In the genomic region with DNA sequence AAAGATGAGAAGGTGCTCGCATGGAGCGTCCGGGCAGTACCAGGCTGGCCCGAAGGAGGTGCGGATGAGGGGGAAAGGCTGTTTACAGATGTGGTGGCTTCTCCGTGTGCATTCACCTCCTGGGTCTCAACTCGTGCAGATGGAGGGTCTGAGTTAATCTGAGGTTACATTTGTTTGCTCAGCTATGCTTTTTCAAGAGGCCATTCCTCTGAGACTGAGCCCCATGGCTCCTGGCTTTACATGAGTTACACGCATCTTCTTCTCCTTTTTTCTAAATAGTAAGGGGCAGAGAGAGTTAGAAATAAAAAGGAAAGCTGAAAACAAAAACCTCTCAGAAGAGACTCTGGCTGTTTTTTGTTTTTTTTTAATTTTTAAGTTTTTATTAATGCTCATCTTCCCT, we compare ENCODE assay signal across 2 cellular contexts.
TF ChIP-seq lines count a peak whose summit lies in the region.

No MANE protein-coding gene starts in this region.

TF ChIP-seq in GM23338, 12 proteins besides CTCF, POLR2A, EP300 and RAD21 (continued from another document):
- no peak for TF ChIP-seq ZNF462 (CRISPR knock-in tag; IDR thresholded peaks at IDR 0.05)
- TF ChIP-seq EZH2 (IDR thresholded peaks at IDR 0.05; ENCODE audit: low read depth, unreplicated experiment) = no peak
- no peak for TF ChIP-seq NANOG (IDR thresholded peaks at IDR 0.05; ENCODE audit: borderline replicate concordance)
- no peak for TF ChIP-seq ZNF114 (CRISPR knock-in tag; IDR thresholded peaks at IDR 0.05)
- TF ChIP-seq, protein P1, sequence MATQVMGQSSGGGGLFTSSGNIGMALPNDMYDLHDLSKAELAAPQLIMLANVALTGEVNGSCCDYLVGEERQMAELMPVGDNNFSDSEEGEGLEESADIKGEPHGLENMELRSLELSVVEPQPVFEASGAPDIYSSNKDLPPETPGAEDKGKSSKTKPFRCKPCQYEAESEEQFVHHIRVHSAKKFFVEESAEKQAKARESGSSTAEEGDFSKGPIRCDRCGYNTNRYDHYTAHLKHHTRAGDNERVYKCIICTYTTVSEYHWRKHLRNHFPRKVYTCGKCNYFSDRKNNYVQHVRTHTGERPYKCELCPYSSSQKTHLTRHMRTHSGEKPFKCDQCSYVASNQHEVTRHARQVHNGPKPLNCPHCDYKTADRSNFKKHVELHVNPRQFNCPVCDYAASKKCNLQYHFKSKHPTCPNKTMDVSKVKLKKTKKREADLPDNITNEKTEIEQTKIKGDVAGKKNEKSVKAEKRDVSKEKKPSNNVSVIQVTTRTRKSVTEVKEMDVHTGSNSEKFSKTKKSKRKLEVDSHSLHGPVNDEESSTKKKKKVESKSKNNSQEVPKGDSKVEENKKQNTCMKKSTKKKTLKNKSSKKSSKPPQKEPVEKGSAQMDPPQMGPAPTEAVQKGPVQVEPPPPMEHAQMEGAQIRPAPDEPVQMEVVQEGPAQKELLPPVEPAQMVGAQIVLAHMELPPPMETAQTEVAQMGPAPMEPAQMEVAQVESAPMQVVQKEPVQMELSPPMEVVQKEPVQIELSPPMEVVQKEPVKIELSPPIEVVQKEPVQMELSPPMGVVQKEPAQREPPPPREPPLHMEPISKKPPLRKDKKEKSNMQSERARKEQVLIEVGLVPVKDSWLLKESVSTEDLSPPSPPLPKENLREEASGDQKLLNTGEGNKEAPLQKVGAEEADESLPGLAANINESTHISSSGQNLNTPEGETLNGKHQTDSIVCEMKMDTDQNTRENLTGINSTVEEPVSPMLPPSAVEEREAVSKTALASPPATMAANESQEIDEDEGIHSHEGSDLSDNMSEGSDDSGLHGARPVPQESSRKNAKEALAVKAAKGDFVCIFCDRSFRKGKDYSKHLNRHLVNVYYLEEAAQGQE (IDR thresholded peaks at IDR 0.05; ENCODE audit: unreplicated experiment) = no peak
- no peak for TF ChIP-seq CREB1 (CRISPR knock-in tag; IDR thresholded peaks at IDR 0.05; ENCODE audit: low read depth)
- TF ChIP-seq POLR2AphosphoS5 (IDR thresholded peaks at IDR 0.05; ENCODE audit: low read depth) = no peak
- no peak for TF ChIP-seq STAT1 (IDR thresholded peaks at IDR 0.05; ENCODE audit: unreplicated experiment)
- TF ChIP-seq JUNB (IDR thresholded peaks at IDR 0.05; ENCODE audit: unreplicated experiment) = no peak

TF ChIP-seq in WTC11, 78 proteins besides CTCF, POLR2A, EP300 and RAD21 (continued from another document):
- no peak for TF ChIP-seq ARID4B (CRISPR knock-in tag; IDR thresholded peaks at IDR 0.05; ENCODE audit: borderline replicate concordance)
- no peak for TF ChIP-seq ZNF121 (CRISPR knock-in tag; IDR thresholded peaks at IDR 0.05)
- TF ChIP-seq, protein P2, sequence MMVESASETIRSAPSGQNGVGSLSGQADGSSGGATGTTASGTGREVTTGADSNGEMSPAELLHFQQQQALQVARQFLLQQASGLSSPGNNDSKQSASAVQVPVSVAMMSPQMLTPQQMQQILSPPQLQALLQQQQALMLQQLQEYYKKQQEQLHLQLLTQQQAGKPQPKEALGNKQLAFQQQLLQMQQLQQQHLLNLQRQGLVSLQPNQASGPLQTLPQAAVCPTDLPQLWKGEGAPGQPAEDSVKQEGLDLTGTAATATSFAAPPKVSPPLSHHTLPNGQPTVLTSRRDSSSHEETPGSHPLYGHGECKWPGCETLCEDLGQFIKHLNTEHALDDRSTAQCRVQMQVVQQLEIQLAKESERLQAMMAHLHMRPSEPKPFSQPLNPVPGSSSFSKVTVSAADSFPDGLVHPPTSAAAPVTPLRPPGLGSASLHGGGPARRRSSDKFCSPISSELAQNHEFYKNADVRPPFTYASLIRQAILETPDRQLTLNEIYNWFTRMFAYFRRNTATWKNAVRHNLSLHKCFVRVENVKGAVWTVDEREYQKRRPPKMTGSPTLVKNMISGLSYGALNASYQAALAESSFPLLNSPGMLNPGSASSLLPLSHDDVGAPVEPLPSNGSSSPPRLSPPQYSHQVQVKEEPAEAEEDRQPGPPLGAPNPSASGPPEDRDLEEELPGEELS (CRISPR knock-in tag; IDR thresholded peaks at IDR 0.05) = no peak
